ENCODE assay signal across 31 cellular contexts in genomic region chr6:150886155-150886554, GRCh38.
"Had no signal": no experiment of that assay in that cellular context is flagged by ENCODE, and none has a peak within 500 bp of the region (broad histone marks: within the 10 kb centered on the region; RNA-seq: fewer than 3 reads in every experiment).

No MANE protein-coding gene starts in this region.

- H3K4me1 ChIP-seq: breast epithelium, colonic mucosa had no signal

- ATAC-seq: activated CD4-positive, CD25-positive, alpha-beta regulatory T cell treated with anti-CD3 and anti-CD28 coated beads, Interleukin-2, amount 50 U/mL, for 24 hours; activated CD8-positive, alpha-beta T cell treated with anti-CD3 and anti-CD28 coated beads for 36 hours; activated naive CD8-positive, alpha-beta T cell treated with anti-CD3 and anti-CD28 coated beads, Interleukin-2, amount 50 U/mL, for 24 hours; activated T-cell treated with anti-CD3 and anti-CD28 coated beads, Interleukin-2, amount 50 U/mL, for 4 hours; activated T-helper 17 cell treated with anti-CD3 and anti-CD28 coated beads, Interleukin-2, amount 50 U/mL, for 72 hours; esophagus mucosa; T-helper 17 cell had no signal

- H3K27ac ChIP-seq: adrenal gland, breast epithelium, cardiac muscle cell, colonic mucosa, WERI-Rb-1 had no signal

- DNase-seq: activated B cell treated with CpG ODN at 0.5 μM for 24 hours; activated CD4-positive, alpha-beta T cell treated with anti-CD3 and anti-CD28 coated beads for 48 hours; activated CD4-positive, alpha-beta T cell treated with anti-CD3 and anti-CD28 coated beads, Interleukin-2, amount 50 U/mL, for 1 hour; activated CD8-positive, alpha-beta memory T cell treated with anti-CD3 and anti-CD28 coated beads for 24 hours; activated CD8-positive, alpha-beta T cell treated with anti-CD3 and anti-CD28 coated beads for 36 hours; activated effector memory CD4-positive, alpha-beta T cell treated with Interleukin-2 at 50 U/mL for 16 hours; activated gamma-delta T cell treated with Interleukin-2 at 50 U/mL for 16 hours; activated naive CD4-positive, alpha-beta T cell treated with anti-CD3 and anti-CD28 coated beads for 36 hours; activated naive CD8-positive, alpha-beta T cell treated with anti-CD3 and anti-CD28 coated beads for 36 hours; activated naive CD8-positive, alpha-beta T cell treated with anti-CD3 and anti-CD28 coated beads, Interleukin-2, amount 50 U/mL, for 24 hours; activated T-cell treated with anti-CD3 and anti-CD28 coated beads, Interleukin-2, amount 50 U/mL, for 4 hours; adrenal gland; amygdala; aorta; central memory CD4-positive, alpha-beta T cell; cerebellar nuclear complex; colonic mucosa; dorsolateral prefrontal cortex; effector memory CD4-positive, alpha-beta T cell; endodermal cell; foreskin fibroblast; head of caudate nucleus; T-helper 1 cell; T-helper 17 cell; T1000; WERI-Rb-1 had no signal

- H3K27me3 ChIP-seq: adrenal gland, breast epithelium, cardiac muscle cell, colonic mucosa, dorsolateral prefrontal cortex had no signal

- H3K9me3 ChIP-seq: adrenal gland, breast epithelium, colonic mucosa had no signal

- H3K36me3 ChIP-seq: breast epithelium, colonic mucosa had no signal

- H3K4me3 ChIP-seq: adrenal gland, breast epithelium, cardiac muscle cell, colonic mucosa, dorsolateral prefrontal cortex had no signal
